Comparison of ENCODE assay signal across 34 cellular contexts in genomic region chr7:17108049-17108584, GRCh38.
"Had no signal": no experiment of that assay in that cellular context is flagged by ENCODE, and none has a peak within 500 bp of the region (broad histone marks: within the 10 kb centered on the region; RNA-seq: fewer than 3 reads in every experiment).

No MANE protein-coding gene starts in this region.

- H3K36me3 Mint-ChIP-seq: activated naive CD8-positive, alpha-beta T cell; brain had no signal

- H3K27me3 Mint-ChIP-seq: activated CD4-positive, alpha-beta memory T cell treated with anti-CD3 and anti-CD28 coated beads, Interleukin-2, amount 10 ng/mL, durations not matched to agents 7 days and 5 days; activated CD8-positive, alpha-beta memory T cell treated with anti-CD3 and anti-CD28 coated beads, Interleukin-2, amount 10 ng/mL, durations not matched to agents 7 days and 5 days; activated naive CD4-positive, alpha-beta T cell treated with anti-CD3 and anti-CD28 coated beads, Interleukin-2, amount 10 ng/mL, durations not matched to agents 7 days and 5 days; activated naive CD8-positive, alpha-beta T cell; activated naive CD8-positive, alpha-beta T cell treated with anti-CD3 and anti-CD28 coated beads, Interleukin-2, amount 50 U/mL, for 24 hours; brain had no signal

- H3K9me3 Mint-ChIP-seq: activated naive CD4-positive, alpha-beta T cell treated with anti-CD3 and anti-CD28 coated beads, Interleukin-2, amount 10 ng/mL, durations not matched to agents 7 days and 5 days; activated naive CD8-positive, alpha-beta T cell treated with anti-CD3 and anti-CD28 coated beads, Interleukin-2, amount 50 U/mL, for 24 hours; brain had no signal

- DNase-seq: activated CD4-positive, alpha-beta memory T cell treated with anti-CD3 and anti-CD28 coated beads, Interleukin-2, amount 10 ng/mL, durations not matched to agents 7 days and 5 days; activated CD4-positive, alpha-beta T cell treated with anti-CD3 and anti-CD28 coated beads for 1 hour; activated CD4-positive, alpha-beta T cell treated with anti-CD3 and anti-CD28 coated beads for 48 hours; activated CD4-positive, CD25-positive, alpha-beta regulatory T cell; activated CD8-positive, alpha-beta memory T cell treated with anti-CD3 and anti-CD28 coated beads for 24 hours; activated CD8-positive, alpha-beta memory T cell treated with anti-CD3 and anti-CD28 coated beads, Interleukin-2, amount 10 ng/mL, durations not matched to agents 7 days and 5 days; activated CD8-positive, alpha-beta memory T cell treated with anti-CD3 and anti-CD28 coated beads, Interleukin-2, amount 50 U/mL, for 48 hours; activated effector memory CD4-positive, alpha-beta T cell treated with Interleukin-2 at 50 U/mL for 16 hours; activated naive CD4-positive, alpha-beta T cell treated with anti-CD3 and anti-CD28 coated beads, Interleukin-2, amount 10 ng/mL, durations not matched to agents 7 days and 5 days; activated naive CD8-positive, alpha-beta T cell treated with anti-CD3 and anti-CD28 coated beads, Interleukin-2, amount 50 U/mL, for 24 hours; activated T-cell treated with anti-CD3 and anti-CD28 coated beads, Interleukin-2, amount 50 U/mL, for 48 hours; anterior cingulate cortex; caudate nucleus; cerebellar nuclear complex; NCI-H1048; NCI-H1105 treated with DMSO at 0.1 percent for 48 hours; NCI-H1436; NCI-H1694 treated with DMSO at 0.1 percent for 48 hours; NCI-H2029; NCI-H345; NCI-H524 treated with DMSO at 0.1 percent for 48 hours; NCI-H774; PC-3; Right ventricle myocardium superior; SW 1271; T-helper 1 cell; T-helper 2 cell; T-helper 9 cell had no signal

- H3K27ac Mint-ChIP-seq: activated CD4-positive, alpha-beta memory T cell treated with anti-CD3 and anti-CD28 coated beads, Interleukin-2, amount 10 ng/mL, durations not matched to agents 7 days and 5 days; activated CD8-positive, alpha-beta memory T cell treated with anti-CD3 and anti-CD28 coated beads, Interleukin-2, amount 10 ng/mL, durations not matched to agents 7 days and 5 days; activated naive CD4-positive, alpha-beta T cell treated with anti-CD3 and anti-CD28 coated beads, Interleukin-2, amount 10 ng/mL, durations not matched to agents 7 days and 5 days; activated naive CD8-positive, alpha-beta T cell; activated naive CD8-positive, alpha-beta T cell treated with anti-CD3 and anti-CD28 coated beads, Interleukin-2, amount 50 U/mL, for 24 hours; brain had no signal

- ATAC-seq: activated CD8-positive, alpha-beta memory T cell treated with anti-CD3 and anti-CD28 coated beads, Interleukin-2, amount 10 ng/mL, durations not matched to agents 7 days and 5 days; activated naive CD8-positive, alpha-beta T cell treated with anti-CD3 and anti-CD28 coated beads, Interleukin-2, amount 50 U/mL, for 24 hours had no signal

- H3K4me3 Mint-ChIP-seq: activated CD4-positive, alpha-beta memory T cell treated with anti-CD3 and anti-CD28 coated beads, Interleukin-2, amount 10 ng/mL, durations not matched to agents 7 days and 5 days; activated CD8-positive, alpha-beta memory T cell treated with anti-CD3 and anti-CD28 coated beads, Interleukin-2, amount 10 ng/mL, durations not matched to agents 7 days and 5 days; activated naive CD4-positive, alpha-beta T cell treated with anti-CD3 and anti-CD28 coated beads, Interleukin-2, amount 10 ng/mL, durations not matched to agents 7 days and 5 days; activated naive CD8-positive, alpha-beta T cell; activated naive CD8-positive, alpha-beta T cell treated with anti-CD3 and anti-CD28 coated beads, Interleukin-2, amount 50 U/mL, for 24 hours; brain had no signal

- H3K4me1 Mint-ChIP-seq: activated CD4-positive, alpha-beta memory T cell treated with anti-CD3 and anti-CD28 coated beads, Interleukin-2, amount 10 ng/mL, durations not matched to agents 7 days and 5 days; activated CD8-positive, alpha-beta memory T cell treated with anti-CD3 and anti-CD28 coated beads, Interleukin-2, amount 10 ng/mL, durations not matched to agents 7 days and 5 days; activated naive CD4-positive, alpha-beta T cell treated with anti-CD3 and anti-CD28 coated beads, Interleukin-2, amount 10 ng/mL, durations not matched to agents 7 days and 5 days; activated naive CD8-positive, alpha-beta T cell treated with anti-CD3 and anti-CD28 coated beads, Interleukin-2, amount 50 U/mL, for 24 hours; brain had no signal

- H3K27ac ChIP-seq: RWPE1, VCaP had no signal

- FAIRE-seq: bronchial epithelial cell, RCC 7860 had no signal
